ENCODE assay signal across 7 cellular contexts in genomic region chr7:38367301-38367700, GRCh38.
DNase-seq lines count a peak whose midpoint lies in the region; ATAC-seq and TF ChIP-seq lines count a peak whose summit lies in the region.

No MANE protein-coding gene starts in this region.

- POLR2A ChIA-PET in naive thymus-derived CD8-positive, alpha-beta T cell (lab: Charles Lee) = interaction anchor here (1.9 kb wide), 1 partner anchor 148 kb away, joined by 4 read pairs; no protein-coding TSS in a partner anchor

- H3K27ac Mint-ChIP-seq in naive thymus-derived CD8-positive, alpha-beta T cell = peak overlapping the region; percentile 70 to 100 (median 92)

- peak; percentile 79 for ATAC-seq in GM18907 (IDR thresholded peaks at IDR 0.05; ENCODE audit: unreplicated experiment)
- peak; percentile 56 for ATAC-seq in HG02571 (IDR thresholded peaks at IDR 0.05; ENCODE audit: unreplicated experiment)
- peak; percentile 46 to 52 for ATAC-seq in naive thymus-derived CD8-positive, alpha-beta T cell

- H3K36me3 Mint-ChIP-seq in naive thymus-derived CD8-positive, alpha-beta T cell = peaks cover 0 to 10% (median 6%) of the 10 kb centered on the region in 3 donors

- H3K4me1 Mint-ChIP-seq in naive thymus-derived CD8-positive, alpha-beta T cell = peaks cover 47 to 88% (median 84%) of the 10 kb centered on the region in 4 donors

- no peaks in the 10 kb centered on the region for H3K27me3 Mint-ChIP-seq in naive thymus-derived CD8-positive, alpha-beta T cell

- H3K36me3 ChIP-seq in KOPT-K1 (ENCODE audit: insufficient read depth, low read length) (peaks cover 76% of the 10 kb centered on the region), brain microvascular endothelial cell (replicated peaks) (no peaks in the 10 kb centered on the region)

- DNase-seq in naive thymus-derived CD8-positive, alpha-beta T cell = peak in 3 of 10 donors; percentile 31 to 39 (median 32)
- DNase-seq in brain microvascular endothelial cell (no peak), ecto neural progenitor cell (ENCODE audit: low spot score) (no peak), dermis blood vessel endothelial cell (no peak)

- no peaks in the 10 kb centered on the region for H3K27me3 ChIP-seq in brain microvascular endothelial cell (replicated peaks)

- in situ Hi-C loops in brain microvascular endothelial cell (cut with HindIII; ENCODE audit: low pct_ligation_motif_present, low sequenced_read_pairs) = no loop called here

- H3K27ac ChIP-seq in KOPT-K1 (ENCODE audit: low read depth, low read length, poor library complexity, severe bottlenecking) (peak overlapping the region; percentile 65), brain microvascular endothelial cell (no peak overlapping the region)

- no peaks in the 10 kb centered on the region for H3K9me3 Mint-ChIP-seq in naive thymus-derived CD8-positive, alpha-beta T cell

- H3K9me3 ChIP-seq in KOPT-K1 (ENCODE audit: insufficient read depth, low read length, poor library complexity, severe bottlenecking) = no peaks in the 10 kb centered on the region

- H3K4me3 Mint-ChIP-seq in naive thymus-derived CD8-positive, alpha-beta T cell = peak overlapping the region; percentile 54 to 85 (median 75)

- H3K4me3 ChIP-seq in brain microvascular endothelial cell (ENCODE audit: low read depth, low read length) = no peak overlapping the region

- TF ChIP-seq CTCF in brain microvascular endothelial cell (IDR thresholded peaks at IDR 0.05; ENCODE audit: low read depth, low read length, missing control alignments) = no peak
